1 cellular context compared by ENCODE assay signal in the genomic region with DNA sequence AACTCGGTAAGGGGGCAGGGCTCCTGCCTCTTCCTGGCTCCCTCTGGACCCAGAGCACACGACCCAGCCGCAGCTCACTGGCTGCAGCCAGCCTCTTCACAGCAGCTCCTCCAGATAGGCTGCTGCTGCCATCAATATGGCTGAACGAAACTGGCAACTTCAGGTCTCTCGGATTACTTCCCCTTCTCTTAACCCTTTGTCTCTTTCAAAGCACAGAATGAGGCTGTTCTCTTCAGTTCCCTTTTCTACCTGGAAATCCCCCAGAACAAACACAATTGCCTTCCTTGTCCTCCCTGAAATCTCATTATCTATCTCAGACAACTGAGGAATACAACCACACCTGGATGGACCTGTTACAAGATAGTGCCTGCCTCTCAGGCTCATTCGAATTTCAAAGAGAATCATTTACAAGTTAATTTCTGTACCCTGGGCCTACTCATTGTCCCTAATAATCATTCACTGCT.
A peak's percentile ranks its signal among the peaks of the same experiment; 100 is the strongest.
TF ChIP-seq lines count a peak whose summit lies in the region.

No MANE protein-coding gene starts in this region.

TF ChIP-seq in GM12878, 131 proteins besides CTCF, POLR2A, EP300 and RAD21 (continued from another document):
- TF ChIP-seq ZZZ3 (IDR thresholded peaks at IDR 0.05; ENCODE audit: control insufficient read depth, insufficient read length, low read depth) (no peak), BCL11A (IDR thresholded peaks at IDR 0.05; ENCODE audit: low read depth, low read length) (peak; percentile 81), RFX5 (IDR thresholded peaks at IDR 0.05; ENCODE audit: low read depth, low read length) (0 out of 2 replicates have a peak, but pooled peaks have one; percentile 33), POLR2AphosphoS5 (IDR thresholded peaks at IDR 0.05; ENCODE audit: low read length) (0 out of 2 replicates have a peak, but pooled peaks have one; percentile 33), DPF2 (IDR thresholded peaks at IDR 0.05) (peak; percentile 97), ZBED1 (IDR thresholded peaks at IDR 0.05; ENCODE audit: borderline replicate concordance) (no peak), FOS (IDR thresholded peaks at IDR 0.05; ENCODE audit: borderline replicate concordance, extremely low read depth, insufficient read length) (no peak), RUNX3 (IDR thresholded peaks at IDR 0.05; ENCODE audit: low read length) (peak; percentile 48), SMAD1 (IDR thresholded peaks at IDR 0.05; ENCODE audit: low read depth, partially characterized antibody) (peak; percentile 49), RCOR1 (conservative IDR thresholded peaks at IDR 0.05; ENCODE audit: low read depth, low read length) (0 out of 2 replicates have a peak, but pooled peaks have one; percentile 62), EED (IDR thresholded peaks at IDR 0.05; ENCODE audit: low read depth) (peak; percentile 69), IKZF1 (conservative IDR thresholded peaks at IDR 0.05) (peak; percentile 95), ESRRA (IDR thresholded peaks at IDR 0.05; ENCODE audit: low read length) (no peak), ETV6 (conservative IDR thresholded peaks at IDR 0.05 in 1 of 2, IDR thresholded peaks at IDR 0.05 in 1 of 2; ENCODE audit: borderline replicate concordance in 1 of 2, low read depth in 1 of 2) (peak in 1 of 2 experiments; percentile 80; a peak in 2 of 4 replicates), ASH2L (IDR thresholded peaks at IDR 0.05; ENCODE audit: borderline replicate concordance, low read depth) (no peak), GABPA (IDR thresholded peaks at IDR 0.05; ENCODE audit: low read depth) (no peak)
- TF ChIP-seq, protein P1, sequence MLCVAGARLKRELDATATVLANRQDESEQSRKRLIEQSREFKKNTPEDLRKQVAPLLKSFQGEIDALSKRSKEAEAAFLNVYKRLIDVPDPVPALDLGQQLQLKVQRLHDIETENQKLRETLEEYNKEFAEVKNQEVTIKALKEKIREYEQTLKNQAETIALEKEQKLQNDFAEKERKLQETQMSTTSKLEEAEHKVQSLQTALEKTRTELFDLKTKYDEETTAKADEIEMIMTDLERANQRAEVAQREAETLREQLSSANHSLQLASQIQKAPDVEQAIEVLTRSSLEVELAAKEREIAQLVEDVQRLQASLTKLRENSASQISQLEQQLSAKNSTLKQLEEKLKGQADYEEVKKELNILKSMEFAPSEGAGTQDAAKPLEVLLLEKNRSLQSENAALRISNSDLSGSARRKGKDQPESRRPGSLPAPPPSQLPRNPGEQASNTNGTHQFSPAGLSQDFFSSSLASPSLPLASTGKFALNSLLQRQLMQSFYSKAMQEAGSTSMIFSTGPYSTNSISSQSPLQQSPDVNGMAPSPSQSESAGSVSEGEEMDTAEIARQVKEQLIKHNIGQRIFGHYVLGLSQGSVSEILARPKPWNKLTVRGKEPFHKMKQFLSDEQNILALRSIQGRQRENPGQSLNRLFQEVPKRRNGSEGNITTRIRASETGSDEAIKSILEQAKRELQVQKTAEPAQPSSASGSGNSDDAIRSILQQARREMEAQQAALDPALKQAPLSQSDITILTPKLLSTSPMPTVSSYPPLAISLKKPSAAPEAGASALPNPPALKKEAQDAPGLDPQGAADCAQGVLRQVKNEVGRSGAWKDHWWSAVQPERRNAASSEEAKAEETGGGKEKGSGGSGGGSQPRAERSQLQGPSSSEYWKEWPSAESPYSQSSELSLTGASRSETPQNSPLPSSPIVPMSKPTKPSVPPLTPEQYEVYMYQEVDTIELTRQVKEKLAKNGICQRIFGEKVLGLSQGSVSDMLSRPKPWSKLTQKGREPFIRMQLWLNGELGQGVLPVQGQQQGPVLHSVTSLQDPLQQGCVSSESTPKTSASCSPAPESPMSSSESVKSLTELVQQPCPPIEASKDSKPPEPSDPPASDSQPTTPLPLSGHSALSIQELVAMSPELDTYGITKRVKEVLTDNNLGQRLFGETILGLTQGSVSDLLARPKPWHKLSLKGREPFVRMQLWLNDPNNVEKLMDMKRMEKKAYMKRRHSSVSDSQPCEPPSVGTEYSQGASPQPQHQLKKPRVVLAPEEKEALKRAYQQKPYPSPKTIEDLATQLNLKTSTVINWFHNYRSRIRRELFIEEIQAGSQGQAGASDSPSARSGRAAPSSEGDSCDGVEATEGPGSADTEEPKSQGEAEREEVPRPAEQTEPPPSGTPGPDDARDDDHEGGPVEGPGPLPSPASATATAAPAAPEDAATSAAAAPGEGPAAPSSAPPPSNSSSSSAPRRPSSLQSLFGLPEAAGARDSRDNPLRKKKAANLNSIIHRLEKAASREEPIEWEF (IDR thresholded peaks at IDR 0.05; ENCODE audit: insufficient replicate concordance, low read depth, low read length) = peak; percentile 50
- TF ChIP-seq, protein P2, sequence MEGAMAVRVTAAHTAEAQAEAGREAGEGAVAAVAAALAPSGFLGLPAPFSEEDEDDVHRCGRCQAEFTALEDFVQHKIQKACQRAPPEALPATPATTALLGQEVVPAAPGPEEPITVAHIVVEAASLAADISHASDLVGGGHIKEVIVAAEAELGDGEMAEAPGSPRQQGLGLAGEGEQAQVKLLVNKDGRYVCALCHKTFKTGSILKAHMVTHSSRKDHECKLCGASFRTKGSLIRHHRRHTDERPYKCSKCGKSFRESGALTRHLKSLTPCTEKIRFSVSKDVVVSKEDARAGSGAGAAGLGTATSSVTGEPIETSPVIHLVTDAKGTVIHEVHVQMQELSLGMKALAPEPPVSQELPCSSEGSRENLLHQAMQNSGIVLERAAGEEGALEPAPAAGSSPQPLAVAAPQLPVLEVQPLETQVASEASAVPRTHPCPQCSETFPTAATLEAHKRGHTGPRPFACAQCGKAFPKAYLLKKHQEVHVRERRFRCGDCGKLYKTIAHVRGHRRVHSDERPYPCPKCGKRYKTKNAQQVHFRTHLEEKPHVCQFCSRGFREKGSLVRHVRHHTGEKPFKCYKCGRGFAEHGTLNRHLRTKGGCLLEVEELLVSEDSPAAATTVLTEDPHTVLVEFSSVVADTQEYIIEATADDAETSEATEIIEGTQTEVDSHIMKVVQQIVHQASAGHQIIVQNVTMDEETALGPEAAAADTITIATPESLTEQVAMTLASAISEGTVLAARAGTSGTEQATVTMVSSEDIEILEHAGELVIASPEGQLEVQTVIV (IDR thresholded peaks at IDR 0.05; ENCODE audit: borderline replicate concordance, partially characterized antibody) = no peak
- TF ChIP-seq, protein P3, sequence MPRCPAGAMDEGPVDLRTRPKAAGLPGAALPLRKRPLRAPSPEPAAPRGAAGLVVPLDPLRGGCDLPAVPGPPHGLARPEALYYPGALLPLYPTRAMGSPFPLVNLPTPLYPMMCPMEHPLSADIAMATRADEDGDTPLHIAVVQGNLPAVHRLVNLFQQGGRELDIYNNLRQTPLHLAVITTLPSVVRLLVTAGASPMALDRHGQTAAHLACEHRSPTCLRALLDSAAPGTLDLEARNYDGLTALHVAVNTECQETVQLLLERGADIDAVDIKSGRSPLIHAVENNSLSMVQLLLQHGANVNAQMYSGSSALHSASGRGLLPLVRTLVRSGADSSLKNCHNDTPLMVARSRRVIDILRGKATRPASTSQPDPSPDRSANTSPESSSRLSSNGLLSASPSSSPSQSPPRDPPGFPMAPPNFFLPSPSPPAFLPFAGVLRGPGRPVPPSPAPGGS (IDR thresholded peaks at IDR 0.05; ENCODE audit: borderline replicate concordance, insufficient read depth, low read depth, low read length, poor library complexity, severe bottlenecking) = peak; percentile 16
